Comparison of ENCODE assay signal across 1 cellular context in the genomic region with DNA sequence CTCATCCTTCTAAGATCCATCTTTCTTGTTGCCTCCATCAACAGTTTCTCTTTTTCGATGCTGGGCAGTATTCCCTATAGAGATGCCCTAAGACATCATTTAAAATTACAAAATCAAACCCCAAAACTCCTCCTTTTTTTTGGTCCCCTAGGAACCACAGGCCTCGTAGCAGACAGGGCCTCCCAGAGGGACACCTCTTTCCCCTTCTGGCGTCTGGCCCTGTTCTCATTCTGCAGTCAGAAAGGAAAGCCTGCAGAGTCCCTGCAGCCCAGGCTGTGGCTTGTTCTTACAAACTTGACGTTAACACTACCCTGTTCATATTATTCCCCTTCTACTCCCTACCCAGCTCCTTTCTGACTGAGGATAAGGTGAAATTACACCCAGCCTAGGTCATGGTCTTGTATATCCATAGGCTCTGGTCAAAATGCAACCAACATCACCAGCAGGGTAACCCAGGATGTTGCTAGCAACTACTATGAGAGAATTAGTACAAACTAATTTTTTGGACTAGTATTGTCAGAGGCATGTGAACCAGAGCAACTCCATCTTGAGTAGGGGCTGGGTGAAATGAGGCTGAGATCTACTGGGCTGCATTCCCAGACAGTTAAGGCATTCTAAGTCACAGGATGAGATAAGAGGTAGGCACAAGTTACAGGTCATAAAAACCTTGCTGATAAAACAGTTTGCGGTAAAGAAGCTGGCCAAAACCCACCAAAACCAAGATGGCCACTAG.
TF ChIP-seq lines count a peak whose summit lies in the region.

No MANE protein-coding gene starts in this region.

TF ChIP-seq in K562, 482 proteins besides CTCF, POLR2A, EP300 and RAD21 (continued from another document and continues in another):
- TF ChIP-seq FOXJ2 (tag; IDR thresholded peaks at IDR 0.05), result no peak
- TF ChIP-seq ZC3H11A (IDR thresholded peaks at IDR 0.05; ENCODE audit: low read depth, low read length), result no peak
- TF ChIP-seq HIVEP1 (CRISPR knock-in tag; IDR thresholded peaks at IDR 0.05), result no peak
- TF ChIP-seq POLR2H (tag; IDR thresholded peaks at IDR 0.05; ENCODE audit: low read depth), result no peak
- peak; percentile 56; the same call in 1 of the 2 replicates for TF ChIP-seq BACH1 (tag; IDR thresholded peaks at IDR 0.05)
- no peak for TF ChIP-seq PCBP1 (IDR thresholded peaks at IDR 0.05; ENCODE audit: low read depth, low read length, poor library complexity, severe bottlenecking)
- TF ChIP-seq, protein P1, sequence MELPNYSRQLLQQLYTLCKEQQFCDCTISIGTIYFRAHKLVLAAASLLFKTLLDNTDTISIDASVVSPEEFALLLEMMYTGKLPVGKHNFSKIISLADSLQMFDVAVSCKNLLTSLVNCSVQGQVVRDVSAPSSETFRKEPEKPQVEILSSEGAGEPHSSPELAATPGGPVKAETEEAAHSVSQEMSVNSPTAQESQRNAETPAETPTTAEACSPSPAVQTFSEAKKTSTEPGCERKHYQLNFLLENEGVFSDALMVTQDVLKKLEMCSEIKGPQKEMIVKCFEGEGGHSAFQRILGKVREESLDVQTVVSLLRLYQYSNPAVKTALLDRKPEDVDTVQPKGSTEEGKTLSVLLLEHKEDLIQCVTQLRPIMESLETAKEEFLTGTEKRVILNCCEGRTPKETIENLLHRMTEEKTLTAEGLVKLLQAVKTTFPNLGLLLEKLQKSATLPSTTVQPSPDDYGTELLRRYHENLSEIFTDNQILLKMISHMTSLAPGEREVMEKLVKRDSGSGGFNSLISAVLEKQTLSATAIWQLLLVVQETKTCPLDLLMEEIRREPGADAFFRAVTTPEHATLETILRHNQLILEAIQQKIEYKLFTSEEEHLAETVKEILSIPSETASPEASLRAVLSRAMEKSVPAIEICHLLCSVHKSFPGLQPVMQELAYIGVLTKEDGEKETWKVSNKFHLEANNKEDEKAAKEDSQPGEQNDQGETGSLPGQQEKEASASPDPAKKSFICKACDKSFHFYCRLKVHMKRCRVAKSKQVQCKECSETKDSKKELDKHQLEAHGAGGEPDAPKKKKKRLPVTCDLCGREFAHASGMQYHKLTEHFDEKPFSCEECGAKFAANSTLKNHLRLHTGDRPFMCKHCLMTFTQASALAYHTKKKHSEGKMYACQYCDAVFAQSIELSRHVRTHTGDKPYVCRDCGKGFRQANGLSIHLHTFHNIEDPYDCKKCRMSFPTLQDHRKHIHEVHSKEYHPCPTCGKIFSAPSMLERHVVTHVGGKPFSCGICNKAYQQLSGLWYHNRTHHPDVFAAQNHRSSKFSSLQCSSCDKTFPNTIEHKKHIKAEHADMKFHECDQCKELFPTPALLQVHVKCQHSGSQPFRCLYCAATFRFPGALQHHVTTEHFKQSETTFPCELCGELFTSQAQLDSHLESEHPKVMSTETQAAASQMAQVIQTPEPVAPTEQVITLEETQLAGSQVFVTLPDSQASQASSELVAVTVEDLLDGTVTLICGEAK (IDR thresholded peaks at IDR 0.05), result no peak
- TF ChIP-seq, protein P1 (CRISPR knock-in tag; IDR thresholded peaks at IDR 0.05), result no peak
- TF ChIP-seq MYC (IDR thresholded peaks at IDR 0.05; ENCODE audit: low read depth, low read length), result no peak
- TF ChIP-seq MYC (CRISPR knock-in tag; IDR thresholded peaks at IDR 0.05; ENCODE audit: borderline replicate concordance, low read depth), result no peak
- no peak for TF ChIP-seq CSDE1 (IDR thresholded peaks at IDR 0.05)
- no peak for TF ChIP-seq ZNF707 (CRISPR knock-in tag; conservative IDR thresholded peaks at IDR 0.05)
- TF ChIP-seq, protein P2, sequence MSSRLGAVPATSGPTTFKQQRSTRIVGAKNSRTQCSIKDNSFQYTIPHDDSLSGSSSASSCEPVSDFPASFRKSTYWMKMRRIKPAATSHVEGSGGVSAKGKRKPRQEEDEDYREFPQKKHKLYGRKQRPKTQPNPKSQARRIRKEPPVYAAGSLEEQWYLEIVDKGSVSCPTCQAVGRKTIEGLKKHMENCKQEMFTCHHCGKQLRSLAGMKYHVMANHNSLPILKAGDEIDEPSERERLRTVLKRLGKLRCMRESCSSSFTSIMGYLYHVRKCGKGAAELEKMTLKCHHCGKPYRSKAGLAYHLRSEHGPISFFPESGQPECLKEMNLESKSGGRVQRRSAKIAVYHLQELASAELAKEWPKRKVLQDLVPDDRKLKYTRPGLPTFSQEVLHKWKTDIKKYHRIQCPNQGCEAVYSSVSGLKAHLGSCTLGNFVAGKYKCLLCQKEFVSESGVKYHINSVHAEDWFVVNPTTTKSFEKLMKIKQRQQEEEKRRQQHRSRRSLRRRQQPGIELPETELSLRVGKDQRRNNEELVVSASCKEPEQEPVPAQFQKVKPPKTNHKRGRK (tag; IDR thresholded peaks at IDR 0.05), result no peak
- peak; percentile 48; the same call in 1 of the 2 replicates for TF ChIP-seq TEAD2 (tag; IDR thresholded peaks at IDR 0.05)
- no peak for TF ChIP-seq ELF1 (tag; IDR thresholded peaks at IDR 0.05)
- no peak for TF ChIP-seq RBFOX2 (IDR thresholded peaks at IDR 0.05; ENCODE audit: low read depth, low read length)
- TF ChIP-seq, protein P3, sequence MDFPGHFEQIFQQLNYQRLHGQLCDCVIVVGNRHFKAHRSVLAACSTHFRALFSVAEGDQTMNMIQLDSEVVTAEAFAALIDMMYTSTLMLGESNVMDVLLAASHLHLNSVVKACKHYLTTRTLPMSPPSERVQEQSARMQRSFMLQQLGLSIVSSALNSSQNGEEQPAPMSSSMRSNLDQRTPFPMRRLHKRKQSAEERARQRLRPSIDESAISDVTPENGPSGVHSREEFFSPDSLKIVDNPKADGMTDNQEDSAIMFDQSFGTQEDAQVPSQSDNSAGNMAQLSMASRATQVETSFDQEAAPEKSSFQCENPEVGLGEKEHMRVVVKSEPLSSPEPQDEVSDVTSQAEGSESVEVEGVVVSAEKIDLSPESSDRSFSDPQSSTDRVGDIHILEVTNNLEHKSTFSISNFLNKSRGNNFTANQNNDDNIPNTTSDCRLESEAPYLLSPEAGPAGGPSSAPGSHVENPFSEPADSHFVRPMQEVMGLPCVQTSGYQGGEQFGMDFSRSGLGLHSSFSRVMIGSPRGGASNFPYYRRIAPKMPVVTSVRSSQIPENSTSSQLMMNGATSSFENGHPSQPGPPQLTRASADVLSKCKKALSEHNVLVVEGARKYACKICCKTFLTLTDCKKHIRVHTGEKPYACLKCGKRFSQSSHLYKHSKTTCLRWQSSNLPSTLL (IDR thresholded peaks at IDR 0.05), result no peak
- TF ChIP-seq MAFG (tag; conservative IDR thresholded peaks at IDR 0.05), result no peak
- no peak for TF ChIP-seq E2F3 (CRISPR knock-in tag; IDR thresholded peaks at IDR 0.05)
- no peak for TF ChIP-seq CREBBP (IDR thresholded peaks at IDR 0.05; ENCODE audit: low read depth, low read length)
- TF ChIP-seq FOXA1 (IDR thresholded peaks at IDR 0.05; ENCODE audit: borderline replicate concordance), result no peak
- peak; percentile 76 for TF ChIP-seq PTTG1 (tag; IDR thresholded peaks at IDR 0.05; ENCODE audit: low read depth)
- TF ChIP-seq, protein P4, sequence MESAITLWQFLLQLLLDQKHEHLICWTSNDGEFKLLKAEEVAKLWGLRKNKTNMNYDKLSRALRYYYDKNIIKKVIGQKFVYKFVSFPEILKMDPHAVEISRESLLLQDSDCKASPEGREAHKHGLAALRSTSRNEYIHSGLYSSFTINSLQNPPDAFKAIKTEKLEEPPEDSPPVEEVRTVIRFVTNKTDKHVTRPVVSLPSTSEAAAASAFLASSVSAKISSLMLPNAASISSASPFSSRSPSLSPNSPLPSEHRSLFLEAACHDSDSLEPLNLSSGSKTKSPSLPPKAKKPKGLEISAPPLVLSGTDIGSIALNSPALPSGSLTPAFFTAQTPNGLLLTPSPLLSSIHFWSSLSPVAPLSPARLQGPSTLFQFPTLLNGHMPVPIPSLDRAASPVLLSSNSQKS (CRISPR knock-in tag; IDR thresholded peaks at IDR 0.05), result no peak
- TF ChIP-seq LARP7 (IDR thresholded peaks at IDR 0.05), result no peak
- no peak for TF ChIP-seq ZNF3 (CRISPR knock-in tag; IDR thresholded peaks at IDR 0.05)
- TF ChIP-seq, protein P5, sequence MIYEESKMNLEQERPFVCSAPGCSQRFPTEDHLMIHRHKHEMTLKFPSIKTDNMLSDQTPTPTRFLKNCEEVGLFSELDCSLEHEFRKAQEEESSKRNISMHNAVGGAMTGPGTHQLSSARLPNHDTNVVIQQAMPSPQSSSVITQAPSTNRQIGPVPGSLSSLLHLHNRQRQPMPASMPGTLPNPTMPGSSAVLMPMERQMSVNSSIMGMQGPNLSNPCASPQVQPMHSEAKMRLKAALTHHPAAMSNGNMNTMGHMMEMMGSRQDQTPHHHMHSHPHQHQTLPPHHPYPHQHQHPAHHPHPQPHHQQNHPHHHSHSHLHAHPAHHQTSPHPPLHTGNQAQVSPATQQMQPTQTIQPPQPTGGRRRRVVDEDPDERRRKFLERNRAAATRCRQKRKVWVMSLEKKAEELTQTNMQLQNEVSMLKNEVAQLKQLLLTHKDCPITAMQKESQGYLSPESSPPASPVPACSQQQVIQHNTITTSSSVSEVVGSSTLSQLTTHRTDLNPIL (CRISPR knock-in tag; IDR thresholded peaks at IDR 0.05), result no peak
- no peak for TF ChIP-seq MCM2 (IDR thresholded peaks at IDR 0.05; ENCODE audit: low read depth)
- TF ChIP-seq CBX2 (IDR thresholded peaks at IDR 0.05; ENCODE audit: insufficient read depth, low read length, poor library complexity, severe bottlenecking), result no peak
- no peak for TF ChIP-seq SUPT5H (IDR thresholded peaks at IDR 0.05)
- TF ChIP-seq, protein P6, sequence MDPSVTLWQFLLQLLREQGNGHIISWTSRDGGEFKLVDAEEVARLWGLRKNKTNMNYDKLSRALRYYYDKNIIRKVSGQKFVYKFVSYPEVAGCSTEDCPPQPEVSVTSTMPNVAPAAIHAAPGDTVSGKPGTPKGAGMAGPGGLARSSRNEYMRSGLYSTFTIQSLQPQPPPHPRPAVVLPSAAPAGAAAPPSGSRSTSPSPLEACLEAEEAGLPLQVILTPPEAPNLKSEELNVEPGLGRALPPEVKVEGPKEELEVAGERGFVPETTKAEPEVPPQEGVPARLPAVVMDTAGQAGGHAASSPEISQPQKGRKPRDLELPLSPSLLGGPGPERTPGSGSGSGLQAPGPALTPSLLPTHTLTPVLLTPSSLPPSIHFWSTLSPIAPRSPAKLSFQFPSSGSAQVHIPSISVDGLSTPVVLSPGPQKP (CRISPR knock-in tag; IDR thresholded peaks at IDR 0.05), result no peak
- no peak for TF ChIP-seq WHSC1 (IDR thresholded peaks at IDR 0.05; ENCODE audit: low read length)
- TF ChIP-seq HSF4 (CRISPR knock-in tag; IDR thresholded peaks at IDR 0.05; ENCODE audit: borderline replicate concordance), result no peak
- TF ChIP-seq NR2C2 (CRISPR knock-in tag; IDR thresholded peaks at IDR 0.05), result no peak
- no peak for TF ChIP-seq NR2C2 (tag; IDR thresholded peaks at IDR 0.05)
- TF ChIP-seq, protein P7, sequence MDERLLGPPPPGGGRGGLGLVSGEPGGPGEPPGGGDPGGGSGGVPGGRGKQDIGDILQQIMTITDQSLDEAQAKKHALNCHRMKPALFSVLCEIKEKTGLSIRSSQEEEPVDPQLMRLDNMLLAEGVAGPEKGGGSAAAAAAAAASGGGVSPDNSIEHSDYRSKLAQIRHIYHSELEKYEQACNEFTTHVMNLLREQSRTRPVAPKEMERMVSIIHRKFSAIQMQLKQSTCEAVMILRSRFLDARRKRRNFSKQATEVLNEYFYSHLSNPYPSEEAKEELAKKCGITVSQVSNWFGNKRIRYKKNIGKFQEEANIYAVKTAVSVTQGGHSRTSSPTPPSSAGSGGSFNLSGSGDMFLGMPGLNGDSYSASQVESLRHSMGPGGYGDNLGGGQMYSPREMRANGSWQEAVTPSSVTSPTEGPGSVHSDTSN (CRISPR knock-in tag; IDR thresholded peaks at IDR 0.05; ENCODE audit: low read depth), result no peak
- TF ChIP-seq, protein P7 (tag; conservative IDR thresholded peaks at IDR 0.05; ENCODE audit: low read depth), result peak; percentile 33; the same call in 1 of the 2 replicates
- TF ChIP-seq, protein P8, sequence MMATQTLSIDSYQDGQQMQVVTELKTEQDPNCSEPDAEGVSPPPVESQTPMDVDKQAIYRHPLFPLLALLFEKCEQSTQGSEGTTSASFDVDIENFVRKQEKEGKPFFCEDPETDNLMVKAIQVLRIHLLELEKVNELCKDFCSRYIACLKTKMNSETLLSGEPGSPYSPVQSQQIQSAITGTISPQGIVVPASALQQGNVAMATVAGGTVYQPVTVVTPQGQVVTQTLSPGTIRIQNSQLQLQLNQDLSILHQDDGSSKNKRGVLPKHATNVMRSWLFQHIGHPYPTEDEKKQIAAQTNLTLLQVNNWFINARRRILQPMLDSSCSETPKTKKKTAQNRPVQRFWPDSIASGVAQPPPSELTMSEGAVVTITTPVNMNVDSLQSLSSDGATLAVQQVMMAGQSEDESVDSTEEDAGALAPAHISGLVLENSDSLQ (IDR thresholded peaks at IDR 0.05), result no peak
- peak; percentile 63; the same call in 1 of the 2 replicates for TF ChIP-seq ZNF644 (tag; IDR thresholded peaks at IDR 0.05; ENCODE audit: low read depth)
- TF ChIP-seq FOXK2 (conservative IDR thresholded peaks at IDR 0.05 in 1 of 2, IDR thresholded peaks at IDR 0.05 in 1 of 2; ENCODE audit: low read depth in 2 of 2), result no peak
- no peak for TF ChIP-seq ZNF134 (CRISPR knock-in tag; conservative IDR thresholded peaks at IDR 0.05)
- TF ChIP-seq PRPF4 (IDR thresholded peaks at IDR 0.05; ENCODE audit: insufficient read depth, low read depth, low read length, poor library complexity, severe bottlenecking), result no peak
